In genomic region chr1:154998818-154999650, GRCh38 we compare ENCODE assay signal across 8 cellular contexts. TPM values are rescaled to one million over a fixed set of nuclear protein-coding genes. Genes with fewer than 3 reads are reported as not detected.
DNase-seq lines count a peak whose midpoint lies in the region; ATAC-seq and TF ChIP-seq lines count a peak whose summit lies in the region.

No MANE protein-coding gene starts in this region.

- DNase-seq in NCI-H2107 treated with DMSO at 0.1 percent for 48 hours (lab: John Stamatoyannopoulos, UW; ENCODE audit: unreplicated experiment): peak; percentile 61
- no peak for DNase-seq in NCI-H2107 (lab: John Stamatoyannopoulos, UW)
- DNase-seq in NCI-H2227 (lab: John Stamatoyannopoulos, UW; ENCODE audit: unreplicated experiment): peak; percentile 71
- DNase-seq in activated CD4-positive, alpha-beta T cell treated with anti-CD3 and anti-CD28 coated beads, Interleukin-2, amount 50 U/mL, for 1 hour: peak; percentile 70
- peak; percentile 78 for DNase-seq in dermis blood vessel endothelial cell
- DNase-seq in lung (ENCODE audit: low spot score): no peak
- peak; percentile 53 to 54 for DNase-seq in stimulated activated CD8-positive, alpha-beta memory T cell treated with anti-CD3 and anti-CD28 coated beads, Interleukin-4, amount 100 ng/mL, for 4 hours (ENCODE audit: low read depth in 2 of 2, low spot score in 1 of 2)

- no peaks in the 10 kb centered on the region for H3K36me3 ChIP-seq in lung (ENCODE audit: control insufficient read depth in 2 of 2, insufficient read depth in 2 of 2, low read length in 2 of 2)

- ATAC-seq in lung (ENCODE audit: insufficient read depth, low FRiP score): no peak
- no peak for ATAC-seq in GM18867 (IDR thresholded peaks at IDR 0.05; ENCODE audit: unreplicated experiment)

- TF ChIP-seq CTCF in lung (IDR thresholded peaks at IDR 0.05; ENCODE audit: control extremely low read depth, extremely low read depth): peak; percentile 65

- no peak overlapping the region for H3K4me3 ChIP-seq in lung

- peaks cover 5% of the 10 kb centered on the region in 2 donors for H3K4me1 ChIP-seq in lung (ENCODE audit: control insufficient read depth in 2 of 2, insufficient read depth in 2 of 2, low read length in 2 of 2)

- WGBS in lung, 2 donors: 9% methylated on average over 46 to 50 of the region's 50 CpGs

- H3K27ac ChIP-seq in lung (ENCODE audit: low read depth in 1 of 2, low read length in 1 of 2): no peak overlapping the region

- no peaks in the 10 kb centered on the region for H3K27me3 ChIP-seq in lung (ENCODE audit: control insufficient read depth, insufficient read depth)

- no peaks in the 10 kb centered on the region for H3K9me3 ChIP-seq in lung (ENCODE audit: control insufficient read depth in 2 of 2, insufficient read depth in 1 of 2, low read length in 1 of 2)

RNA-seq across cellular contexts. Expression of gene ZBTB7B, which starts 3.6 kb away (rescaled TPM):
- total RNA-seq in dermis blood vessel endothelial cell (16.1 and 16.2 TPM in 2 replicates), lung (10 to 100 TPM; 41.9 to 83.3 TPM)
- 10 to 100 TPM; 52.6 to 57.8 TPM for polyA plus RNA-seq in lung

RNA-seq across cellular contexts. Expression of gene LENEP, which starts 5.6 kb away (rescaled TPM):
- total RNA-seq in dermis blood vessel endothelial cell: not detected in 2 replicates
- total RNA-seq in lung: under 1 TPM in 1 of 2 donors, not detected in 1; 0.89 TPM
- under 1 TPM in 1 of 2 donors, not detected in 1; 0.31 TPM for polyA plus RNA-seq in lung

RNA-seq across cellular contexts. Expression of gene FLAD1, which starts 15.9 kb away (rescaled TPM):
- total RNA-seq in dermis blood vessel endothelial cell: 17.8 and 27.1 TPM in 2 replicates
- 10 to 100 TPM; 10.9 to 37.0 TPM for total RNA-seq in lung
- 10 to 100 TPM; 29.3 to 31.9 TPM for polyA plus RNA-seq in lung

RNA-seq across cellular contexts. Expression of gene CKS1B, which starts 24.6 kb away (rescaled TPM):
- total RNA-seq in dermis blood vessel endothelial cell (49.0 and 89.3 TPM in 2 replicates), lung (10 to 100 TPM; 22.3 to 33.6 TPM)
- 10 to 100 TPM; 26.9 to 38.2 TPM for polyA plus RNA-seq in lung

RNA-seq across cellular contexts. Expression of gene SHC1, which starts 28.5 kb away (rescaled TPM):
- 337 and 534 TPM in 2 replicates for total RNA-seq in dermis blood vessel endothelial cell
- 100 to 1,000 TPM in 1 of 2 donors, 10 to 100 TPM in 1; 67.6 to 136 TPM for total RNA-seq in lung
- 100 to 1,000 TPM in 1 of 2 donors, 10 to 100 TPM in 1; 76.5 to 111 TPM for polyA plus RNA-seq in lung

Comparison
In these comparisons a context has a peak if more than half of its experiments do, and no peak if none do; other contexts are left out.
1. DNase-seq: peak in NCI-H2107 treated with DMSO at 0.1 percent for 48 hours (single experiment), NCI-H2227 (single experiment), activated CD4-positive, alpha-beta T cell treated with anti-CD3 and anti-CD28 coated beads, Interleukin-2, amount 50 U/mL, for 1 hour (single experiment), dermis blood vessel endothelial cell (single experiment) and stimulated activated CD8-positive, alpha-beta memory T cell treated with anti-CD3 and anti-CD28 coated beads, Interleukin-4, amount 100 ng/mL, for 4 hours (2 of 2); none in NCI-H2107 (single experiment) and lung (single experiment).